ENCODE assay signal across 15 cellular contexts in the genomic region with DNA sequence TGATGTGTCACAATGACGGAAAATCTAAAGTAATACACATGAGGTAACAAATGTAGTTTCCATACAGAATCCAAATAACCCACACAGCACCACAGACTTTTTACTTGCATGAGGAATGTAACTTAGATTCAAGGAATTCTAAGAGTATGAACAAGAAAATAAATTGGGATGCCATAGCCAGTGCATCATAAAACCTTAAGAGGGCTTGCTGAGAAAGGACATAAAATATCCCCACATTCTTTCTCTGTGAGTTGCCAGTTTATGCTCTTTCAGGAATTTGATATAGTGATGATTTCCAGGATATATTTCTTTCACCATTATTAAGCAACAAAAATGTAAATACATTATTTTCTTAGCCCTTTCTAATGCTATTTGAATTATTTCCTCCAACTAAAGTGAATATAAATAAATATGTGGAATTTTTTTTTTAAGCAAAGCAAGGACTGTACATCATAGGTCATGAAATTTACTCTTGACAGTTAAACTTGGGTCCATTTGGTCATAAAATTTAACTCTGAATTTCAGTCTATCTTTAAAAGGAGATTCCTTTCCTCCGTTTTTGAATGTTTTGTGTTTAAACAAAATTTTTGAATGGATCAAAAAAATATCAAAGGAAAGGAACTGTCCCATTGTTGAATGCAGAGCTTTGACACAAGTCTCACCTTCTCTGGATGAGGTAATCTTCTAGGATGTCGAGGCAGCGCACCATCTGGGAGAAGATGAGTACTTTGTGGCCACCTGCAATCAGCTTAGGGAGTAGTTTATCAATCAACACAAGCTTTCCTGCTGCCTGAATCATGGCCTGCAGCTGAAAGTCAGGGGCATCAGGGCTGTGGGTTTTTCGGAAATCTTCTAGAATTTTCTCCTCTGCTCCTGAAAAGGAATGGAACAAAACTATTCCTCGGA.
A peak's percentile ranks its signal among the peaks of the same experiment; 100 is the strongest.
DNase-seq lines count a peak whose midpoint lies in the region; ATAC-seq and TF ChIP-seq lines count a peak whose summit lies in the region.
"Had no signal": no experiment of that assay in that cellular context is flagged by ENCODE, and none has a peak within 500 bp of the region (broad histone marks: within the 10 kb centered on the region; RNA-seq: fewer than 3 reads in every experiment).

No MANE protein-coding gene starts in this region.

- peaks cover 35% of the 10 kb centered on the region for H3K4me1 ChIP-seq in SJSA1 (replicated peaks)
- H3K4me1 ChIP-seq: parathyroid adenoma had no signal

- no peaks in the 10 kb centered on the region for H3K27me3 Mint-ChIP-seq in T-helper 17 cell

- no peak for ATAC-seq in GM18870 (IDR thresholded peaks at IDR 0.05; ENCODE audit: unreplicated experiment)
- ATAC-seq in HG03025 (IDR thresholded peaks at IDR 0.05; ENCODE audit: low FRiP score, unreplicated experiment) = no peak
- no peak for ATAC-seq in T-helper 17 cell
- ATAC-seq: esophagus mucosa; left ventricle myocardium superior; stimulated activated naive CD8-positive, alpha-beta T cell treated with anti-CD3 and anti-CD28 coated beads, Interleukin-15, Interleukin-2, amounts not matched to agents 100 U/mL and 50 U/mL, for 24 hours had no signal

- peaks cover 50% of the 10 kb centered on the region for H3K36me3 ChIP-seq in SJSA1

- H3K27me3 ChIP-seq in SJSA1 (replicated peaks) = no peaks in the 10 kb centered on the region

- H3K27ac ChIP-seq in SJSA1 = peak overlapping the region; percentile 91
- H3K27ac ChIP-seq: parathyroid adenoma had no signal

- no peak overlapping the region for H3K27ac Mint-ChIP-seq in T-helper 17 cell

- 0 out of 2 replicates have a peak, but pooled peaks cover 2% of the 10 kb centered on the region for H3K9me3 ChIP-seq in SJSA1 (replicated peaks)
- no peaks in the 10 kb centered on the region for H3K9me3 ChIP-seq in T-helper 17 cell (ENCODE audit: control insufficient read depth, low read length, poor library complexity, severe bottlenecking)

- TF ChIP-seq CTCF in retinal pigment epithelial cell (conservative IDR thresholded peaks at IDR 0.05; ENCODE audit: low read depth, low read length) = no peak

- DNase-seq in GM04503 (ENCODE audit: low read depth) = peak; percentile 91
- DNase-seq in SJSA1 (ENCODE audit: low read depth in 1 of 2, low spot score in 2 of 2) = peak; percentile 46 to 87
- peak; percentile 87 for DNase-seq in fibroblast of gingiva (ENCODE audit: low read depth)
- DNase-seq in retinal pigment epithelial cell (ENCODE audit: low read depth) = peak; percentile 42
- no peak for DNase-seq in NCI-H1105 treated with DMSO at 0.1 percent for 48 hours (lab: John Stamatoyannopoulos, UW)
- DNase-seq in T-helper 17 cell = no peak
- DNase-seq: DMS79 treated with DMSO at 0.1 percent for 48 hours; left ventricle myocardium superior; NCI-H1436 treated with DMSO at 0.1 percent for 48 hours; stimulated activated CD4-positive, alpha-beta T cell treated with anti-CD3 and anti-CD28 coated beads, Interleukin-2, amount 100 ng/mL, for 48 hours; stimulated activated naive CD8-positive, alpha-beta T cell treated with anti-CD3 and anti-CD28 coated beads, Interleukin-15, Interleukin-2, amounts not matched to agents 100 U/mL and 50 U/mL, for 24 hours had no signal

- no peak overlapping the region for H3K4me3 Mint-ChIP-seq in T-helper 17 cell

- peaks cover 21% of the 10 kb centered on the region for H3K4me1 Mint-ChIP-seq in T-helper 17 cell

- H3K4me3 ChIP-seq in SJSA1 (no peak overlapping the region), retinal pigment epithelial cell (ENCODE audit: low read length) (no peak overlapping the region)

- H3K36me3 Mint-ChIP-seq in T-helper 17 cell (ENCODE audit: low read depth) = peaks cover 15% of the 10 kb centered on the region

Comparison
In these comparisons a context has a peak if more than half of its experiments do, and no peak if none do; other contexts are left out.
1. DNase-seq: peak in GM04503 (single experiment), SJSA1 (2 of 2), fibroblast of gingiva (single experiment) and retinal pigment epithelial cell (single experiment); none in NCI-H1105 treated with DMSO at 0.1 percent for 48 hours (single experiment) and T-helper 17 cell (0 of 3).